ENCODE assay signal across 12 cellular contexts in genomic region chr9:134778156-134778555, GRCh38.
DNase-seq lines count a peak whose midpoint lies in the region; ATAC-seq and TF ChIP-seq lines count a peak whose summit lies in the region.
"Had no signal": no experiment of that assay in that cellular context is flagged by ENCODE, and none has a peak within 500 bp of the region (broad histone marks: within the 10 kb centered on the region; RNA-seq: fewer than 3 reads in every experiment).

No MANE protein-coding gene starts in this region.

- H3K27ac ChIP-seq in HEK293 (ENCODE audit: extremely low read depth, low read depth, low read length) = no peak overlapping the region
- peak overlapping the region; percentile 42 for H3K27ac ChIP-seq in angular gyrus (ENCODE audit: low read depth, low read length)
- peak overlapping the region in 3 of 4 donors; percentile 71 to 76 (median 74) for H3K27ac ChIP-seq in gastroesophageal sphincter
- H3K27ac ChIP-seq in transverse colon = no peak overlapping the region
- no peak overlapping the region for H3K27ac ChIP-seq in upper lobe of left lung
- H3K27ac ChIP-seq: SJSA1 had no signal

- in situ Hi-C loops in transverse colon (cut with MboI; ENCODE audit: low pct_ligation_motif_present in 1 of 4, low pct_unique_long_range_greater_than_20kb in 1 of 4, low sequenced_read_pairs in 3 of 4) = no loop called here

- H3K4me3 ChIP-seq in HEK293 (ENCODE audit: low read depth, low read length) (no peak overlapping the region), gastroesophageal sphincter (no peak overlapping the region), transverse colon (no peak overlapping the region), upper lobe of left lung (no peak overlapping the region)
- H3K4me3 ChIP-seq: SJSA1 had no signal

- H3K27me3 ChIP-seq in gastroesophageal sphincter (no peaks in the 10 kb centered on the region), transverse colon (no peaks in the 10 kb centered on the region), upper lobe of left lung (no peaks in the 10 kb centered on the region)
- H3K27me3 ChIP-seq: SJSA1 had no signal

- CTCF ChIA-PET in HEK293 (lab: Yijun Ruan, JAX) = interaction anchor here (0.6 to 3.0 kb wide), 34 partner anchors 9 to 1604 kb away, joined by 3 to 18 read pairs (median 4); no protein-coding TSS in a partner anchor

- DNase-seq in transverse colon (peak; percentile 19), DMS153 (lab: John Stamatoyannopoulos, UW) (no peak), upper lobe of left lung (no peak)
- DNase-seq: CD4-positive, alpha-beta T cell; Kasumi-1; NCI-H1105 treated with DMSO at 0.1 percent for 48 hours; NCI-H187 had no signal

- WGBS in gastroesophageal sphincter (ENCODE audit: low coverage in 1 of 2), 2 donors = 35% methylated on average over 2 of the region's 13 CpGs; no CpG with 5 or more reads in 1 of the 2 donors
- 84% methylated on average over 13 of the region's 13 CpGs; no CpG with 5 or more reads in 1 of the 2 donors for WGBS in transverse colon (ENCODE audit: low coverage in 1 of 2), 2 donors
- WGBS in upper lobe of left lung, 2 donors = 65 to 87% methylated on average over 4 to 13 of the region's 13 CpGs

- H3K36me3 ChIP-seq in HEK293 (ENCODE audit: control insufficient read depth in 2 of 2, insufficient read depth in 1 of 2, low read length in 2 of 2) (no peaks in the 10 kb centered on the region), gastroesophageal sphincter (peaks cover 0 to 63% of the 10 kb centered on the region in 2 donors), transverse colon (no peaks in the 10 kb centered on the region), upper lobe of left lung (peaks cover 0 to 8% (median 0%) of the 10 kb centered on the region in 4 donors)

- POLR2A ChIA-PET in HEK293 (lab: Yijun Ruan, JAX) = no interaction called here

- H3K9me3 ChIP-seq in HEK293 (ENCODE audit: control insufficient read depth, insufficient read depth, low read depth, low read length) (no peaks in the 10 kb centered on the region), gastroesophageal sphincter (no peaks in the 10 kb centered on the region), transverse colon (no peaks in the 10 kb centered on the region), upper lobe of left lung (no peaks in the 10 kb centered on the region)
- H3K9me3 ChIP-seq: SJSA1 had no signal

- intact Hi-C loops in transverse colon (cut with DNase I; ENCODE audit: low total_unique reads) = no loop called here

- TF ChIP-seq POLR2A in gastroesophageal sphincter (IDR thresholded peaks at IDR 0.05) = no peak
- no peak for TF ChIP-seq POLR2A in transverse colon (IDR thresholded peaks at IDR 0.05)
- no peak for TF ChIP-seq POLR2A in upper lobe of left lung (IDR thresholded peaks at IDR 0.05)

- no peak for ATAC-seq in gastroesophageal sphincter
- ATAC-seq in upper lobe of left lung (ENCODE audit: low FRiP score in 2 of 2) = no peak
- ATAC-seq in GM21723 (IDR thresholded peaks at IDR 0.05; ENCODE audit: unreplicated experiment) = no peak

- TF ChIP-seq CTCF in HEK293 (tag by site-specific recombination; IDR thresholded peaks at IDR 0.05) = no peak
- no peak for TF ChIP-seq CTCF in gastroesophageal sphincter (IDR thresholded peaks at IDR 0.05)
- TF ChIP-seq CTCF in transverse colon (IDR thresholded peaks at IDR 0.05) = no peak
- no peak for TF ChIP-seq CTCF in upper lobe of left lung (IDR thresholded peaks at IDR 0.05)

- no peak for TF ChIP-seq EP300 in gastroesophageal sphincter (IDR thresholded peaks at IDR 0.05)
- no peak for TF ChIP-seq EP300 in transverse colon (IDR thresholded peaks at IDR 0.05; ENCODE audit: low read depth)
- no peak for TF ChIP-seq EP300 in upper lobe of left lung (IDR thresholded peaks at IDR 0.05)

- H3K4me1 ChIP-seq in HEK293 (ENCODE audit: control insufficient read depth, insufficient read depth, low read length) (peaks cover 3% of the 10 kb centered on the region; the same call in 1 of the 2 replicates), gastroesophageal sphincter (peaks cover 0 to 66% (median 35%) of the 10 kb centered on the region in 3 donors), transverse colon (peaks cover 0 to 22% (median 14%) of the 10 kb centered on the region in 4 donors), upper lobe of left lung (peaks cover 0 to 15% (median 11%) of the 10 kb centered on the region in 4 donors)

TF ChIP-seq in HEK293, 187 proteins besides CTCF, POLR2A, EP300 and RAD21:
- TF ChIP-seq ZNF561 (tag by site-specific recombination; IDR thresholded peaks at IDR 0.05; ENCODE audit: borderline replicate concordance) (no peak), KLF10 (tag by site-specific recombination; IDR thresholded peaks at IDR 0.05) (no peak), ZNF580 (tag by site-specific recombination; IDR thresholded peaks at IDR 0.05) (no peak), ZNF366 (tag by site-specific recombination; conservative IDR thresholded peaks at IDR 0.05) (no peak), ZFP69B (tag by site-specific recombination; IDR thresholded peaks at IDR 0.05) (0 out of 2 replicates have a peak, but pooled peaks have one; percentile 15)
TF ChIP-seq in HEK293: peak in this region for 1.

Comparison
In these comparisons a context has a peak if more than half of its experiments do, and no peak if none do; other contexts are left out.
1. H3K27ac ChIP-seq: peak in angular gyrus (single experiment) and gastroesophageal sphincter (3 of 4); none in HEK293 (single experiment), transverse colon (0 of 4) and upper lobe of left lung (0 of 4).